ENCODE assay signal across 18 cellular contexts in the genomic region with DNA sequence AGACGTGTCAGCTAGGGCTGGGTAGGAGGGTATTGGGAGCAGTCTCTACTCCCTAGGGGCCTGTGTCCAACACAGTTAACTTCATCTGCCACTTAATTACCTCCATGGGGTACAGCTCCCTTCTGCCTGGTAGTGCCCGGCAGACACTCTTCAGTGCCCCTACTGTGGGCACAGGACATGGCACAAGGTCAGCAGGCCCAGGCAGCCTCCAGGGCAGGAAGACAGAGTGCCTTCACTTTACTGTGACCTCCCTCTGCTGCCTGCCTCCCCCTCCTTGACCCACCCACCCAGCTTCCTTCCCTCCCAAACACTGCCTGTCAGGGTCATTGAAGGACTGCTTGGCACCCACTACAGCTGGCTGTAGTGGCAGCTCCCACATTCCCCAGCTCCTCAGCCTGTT. TPM values are rescaled to one million over a fixed set of nuclear protein-coding genes. Genes with fewer than 3 reads are reported as not detected.
DNase-seq lines count a peak whose midpoint lies in the region; ATAC-seq and TF ChIP-seq lines count a peak whose summit lies in the region.
"Had no signal": no experiment of that assay in that cellular context is flagged by ENCODE, and none has a peak within 500 bp of the region (broad histone marks: within the 10 kb centered on the region; RNA-seq: fewer than 3 reads in every experiment).

No MANE protein-coding gene starts in this region.

- H3K9me3 Mint-ChIP-seq in activated naive CD4-positive, alpha-beta T cell treated with anti-CD3 and anti-CD28 coated beads, Interleukin-2, amount 10 ng/mL, durations not matched to agents 7 days and 5 days = no peaks in the 10 kb centered on the region
- no peaks in the 10 kb centered on the region for H3K9me3 Mint-ChIP-seq in naive thymus-derived CD4-positive, alpha-beta T cell
- H3K9me3 Mint-ChIP-seq in Calu3 (ENCODE audit: low read depth, unreplicated experiment) = no peaks in the 10 kb centered on the region
- H3K9me3 Mint-ChIP-seq: CD4-positive, alpha-beta T cell; CD8-positive, alpha-beta memory T cell had no signal

- H2AFZ ChIP-seq in osteoblast (ENCODE audit: low read length) = no peak overlapping the region

- POLR2A ChIA-PET in naive thymus-derived CD4-positive, alpha-beta T cell (lab: Charles Lee) = no interaction called here

- peaks cover 0 to 97% (median 2%) of the 10 kb centered on the region in 3 experiments for H3K36me3 ChIP-seq in naive thymus-derived CD4-positive, alpha-beta T cell (ENCODE audit: control insufficient read depth in 2 of 3, insufficient read depth in 3 of 3, low read length in 3 of 3)
- peaks cover 8% of the 10 kb centered on the region for H3K36me3 ChIP-seq in osteoblast (ENCODE audit: insufficient read depth, low read length)

- intact Hi-C loops in naive thymus-derived CD4-positive, alpha-beta T cell (cut with micrococcal nuclease) = no loop called here
- intact Hi-C loops in Calu3 (cut with micrococcal nuclease; ENCODE audit: unreplicated experiment) = no loop called here

- no TSS peak for BruUV-seq in Calu3 (replicated peaks; lab: Mats Ljungman, UMichigan)

- no peak for ATAC-seq in naive thymus-derived CD4-positive, alpha-beta T cell
- ATAC-seq: A549 had no signal

- no peak overlapping the region for H3K4me2 ChIP-seq in osteoblast (ENCODE audit: insufficient read depth, low read length)
- H3K4me2 ChIP-seq: A549 had no signal

- H4K20me1 ChIP-seq in osteoblast (ENCODE audit: insufficient read depth, low read length) = peaks cover 49% of the 10 kb centered on the region

- H3K36me3 Mint-ChIP-seq in activated naive CD4-positive, alpha-beta T cell treated with anti-CD3 and anti-CD28 coated beads, Interleukin-2, amount 10 ng/mL, durations not matched to agents 7 days and 5 days = peaks cover 29% of the 10 kb centered on the region
- H3K36me3 Mint-ChIP-seq in naive thymus-derived CD4-positive, alpha-beta T cell = peaks cover 0 to 33% (median 8%) of the 10 kb centered on the region in 5 donors
- no peaks in the 10 kb centered on the region for H3K36me3 Mint-ChIP-seq in Calu3 (ENCODE audit: insufficient read depth, unreplicated experiment)

- no peaks in the 10 kb centered on the region for H3K79me2 ChIP-seq in osteoblast (ENCODE audit: insufficient read depth, low read length)

- no peaks in the 10 kb centered on the region for H3K9me3 ChIP-seq in naive thymus-derived CD4-positive, alpha-beta T cell (ENCODE audit: control insufficient read depth in 2 of 3, low read length in 3 of 3)
- H3K9me3 ChIP-seq in osteoblast (ENCODE audit: low read depth, low read length) = no peaks in the 10 kb centered on the region
- H3K9me3 ChIP-seq: A549; BLaER1 treated with 17β-estradiol and CSF1 and Interleukin-3, amounts not matched to agents 10 nM and 100 nM had no signal

- TF ChIP-seq CTCF in osteoblast (IDR thresholded peaks at IDR 0.05; ENCODE audit: extremely low read depth, low read depth, low read length) (no peak), Calu3 (IDR thresholded peaks at IDR 0.05; ENCODE audit: unreplicated experiment) (no peak)

- no peak overlapping the region for H3K4me3 Mint-ChIP-seq in activated naive CD4-positive, alpha-beta T cell treated with anti-CD3 and anti-CD28 coated beads, Interleukin-2, amount 10 ng/mL, durations not matched to agents 7 days and 5 days
- no peak overlapping the region for H3K4me3 Mint-ChIP-seq in naive thymus-derived CD4-positive, alpha-beta T cell
- H3K4me3 Mint-ChIP-seq in Calu3 (ENCODE audit: low read depth, unreplicated experiment) = no peak overlapping the region
- H3K4me3 Mint-ChIP-seq: B cell; CD4-positive, alpha-beta T cell; CD8-positive, alpha-beta memory T cell had no signal

- H3K27me3 Mint-ChIP-seq in activated naive CD4-positive, alpha-beta T cell treated with anti-CD3 and anti-CD28 coated beads, Interleukin-2, amount 10 ng/mL, durations not matched to agents 7 days and 5 days = no peaks in the 10 kb centered on the region
- H3K27me3 Mint-ChIP-seq in naive thymus-derived CD4-positive, alpha-beta T cell = no peaks in the 10 kb centered on the region
- H3K27me3 Mint-ChIP-seq in Calu3 (ENCODE audit: unreplicated experiment) = no peaks in the 10 kb centered on the region
- H3K27me3 Mint-ChIP-seq: B cell; CD4-positive, alpha-beta T cell; CD8-positive, alpha-beta memory T cell had no signal

- CTCF ChIA-PET in activated naive CD4-positive, alpha-beta T cell treated with anti-CD3 and anti-CD28 coated beads, Interleukin-2, amount 10 ng/mL, durations not matched to agents 7 days and 5 days (lab: Charles Lee) = no interaction called here
- CTCF ChIA-PET in naive thymus-derived CD4-positive, alpha-beta T cell (lab: Charles Lee) = no interaction called here
- CTCF ChIA-PET in Calu3 (lab: Charles Lee) = no interaction called here

- H3K27me3 ChIP-seq in naive thymus-derived CD4-positive, alpha-beta T cell (ENCODE audit: control insufficient read depth in 2 of 2, insufficient read depth in 2 of 2, low read length in 2 of 2) = no peaks in the 10 kb centered on the region
- H3K27me3 ChIP-seq in osteoblast (ENCODE audit: insufficient read depth, low read length) = no peaks in the 10 kb centered on the region
- H3K27me3 ChIP-seq: BLaER1 treated with 17β-estradiol and CSF1 and Interleukin-3, amounts not matched to agents 10 nM and 100 nM had no signal

- H3K4me1 Mint-ChIP-seq in activated naive CD4-positive, alpha-beta T cell treated with anti-CD3 and anti-CD28 coated beads, Interleukin-2, amount 10 ng/mL, durations not matched to agents 7 days and 5 days = peaks cover 17% of the 10 kb centered on the region
- peaks cover 9 to 40% (median 32%) of the 10 kb centered on the region in 7 donors for H3K4me1 Mint-ChIP-seq in naive thymus-derived CD4-positive, alpha-beta T cell
- H3K4me1 Mint-ChIP-seq in Calu3 (ENCODE audit: low read depth, unreplicated experiment) = no peaks in the 10 kb centered on the region
- H3K4me1 Mint-ChIP-seq: B cell had no signal

- peak overlapping the region; percentile 55 for H3K27ac Mint-ChIP-seq in activated naive CD4-positive, alpha-beta T cell treated with anti-CD3 and anti-CD28 coated beads, Interleukin-2, amount 10 ng/mL, durations not matched to agents 7 days and 5 days
- no peak overlapping the region for H3K27ac Mint-ChIP-seq in naive thymus-derived CD4-positive, alpha-beta T cell
- H3K27ac Mint-ChIP-seq in Calu3 (ENCODE audit: unreplicated experiment) = no peak overlapping the region
- H3K27ac Mint-ChIP-seq: B cell had no signal

- H3K4me1 ChIP-seq in naive thymus-derived CD4-positive, alpha-beta T cell (ENCODE audit: control insufficient read depth in 2 of 2, insufficient read depth in 2 of 2, low read length in 2 of 2) = peaks cover 0 to 18% of the 10 kb centered on the region in 2 donors
- no peaks in the 10 kb centered on the region for H3K4me1 ChIP-seq in osteoblast (ENCODE audit: insufficient read depth, low read length)
- H3K4me1 ChIP-seq: A549 had no signal

- no peak for DNase-seq in activated naive CD4-positive, alpha-beta T cell treated with anti-CD3 and anti-CD28 coated beads, Interleukin-2, amount 10 ng/mL, durations not matched to agents 7 days and 5 days
- no peak for DNase-seq in activated naive CD4-positive, alpha-beta T cell treated with Interleukin-2 at 50 U/mL for 16 hours
- DNase-seq in naive thymus-derived CD4-positive, alpha-beta T cell = no peak
- DNase-seq in osteoblast (ENCODE audit: insufficient read length, low spot score, missing footprints) (peak; percentile 80), NCI-H526 treated with DMSO at 0.1 percent for 48 hours (lab: John Stamatoyannopoulos, UW) (no peak), Calu3 (no peak)
- DNase-seq: AML-193; CD4-positive, alpha-beta T cell; CD8-positive, alpha-beta memory T cell; COR-L47; DMS79 treated with DMSO at 0.1 percent for 48 hours; GF-D8 had no signal

- H3K27ac ChIP-seq in naive thymus-derived CD4-positive, alpha-beta T cell (ENCODE audit: low read depth, low read length) = peak overlapping the region; percentile 42
- H3K27ac ChIP-seq in osteoblast (ENCODE audit: low read depth, low read length) = no peak overlapping the region
- H3K27ac ChIP-seq: 22Rv1; A549; BLaER1 treated with 17β-estradiol and CSF1 and Interleukin-3, amounts not matched to agents 10 nM and 100 nM; C4-2B had no signal

- no peak overlapping the region for H3K4me3 ChIP-seq in naive thymus-derived CD4-positive, alpha-beta T cell (ENCODE audit: low read length)
- H3K4me3 ChIP-seq in osteoblast (ENCODE audit: insufficient read depth, low read length) = no peak overlapping the region
- H3K4me3 ChIP-seq: A549; BLaER1 treated with 17β-estradiol and CSF1 and Interleukin-3, amounts not matched to agents 10 nM and 100 nM had no signal

RNA-seq across cellular contexts. Expression of a gene that starts 6.5 kb away (rescaled TPM):
- total RNA-seq in naive thymus-derived CD4-positive, alpha-beta T cell = 1 to 10 TPM; 1.3 to 5.1 (median 3.3) TPM
- under 1 TPM in 1 of 2 donors, not detected in 1; 0.14 TPM for polyA plus RNA-seq in naive thymus-derived CD4-positive, alpha-beta T cell
- total RNA-seq in osteoblast = under 0.01 TPM in 1 of 2 replicates, not detected in the other
- total RNA-seq in Calu3 (2022) = 0.57 and 0.81 TPM in 2 replicates
- total RNA-seq: A172 had no signal

RNA-seq across cellular contexts. Expression of a gene that starts 29.4 kb away (rescaled TPM):
- total RNA-seq in naive thymus-derived CD4-positive, alpha-beta T cell = 10 to 100 TPM; 34.4 to 65.0 (median 41.7) TPM
- 100 to 1,000 TPM in 1 of 2 donors, 10 to 100 TPM in 1; 92.9 to 115 TPM for polyA plus RNA-seq in naive thymus-derived CD4-positive, alpha-beta T cell
- total RNA-seq in osteoblast = 55.4 and 56.1 TPM in 2 replicates
- 37.0 and 44.9 TPM in 2 replicates for total RNA-seq in Calu3 (2022)
